1 cellular context compared by ENCODE assay signal in the genomic region with DNA sequence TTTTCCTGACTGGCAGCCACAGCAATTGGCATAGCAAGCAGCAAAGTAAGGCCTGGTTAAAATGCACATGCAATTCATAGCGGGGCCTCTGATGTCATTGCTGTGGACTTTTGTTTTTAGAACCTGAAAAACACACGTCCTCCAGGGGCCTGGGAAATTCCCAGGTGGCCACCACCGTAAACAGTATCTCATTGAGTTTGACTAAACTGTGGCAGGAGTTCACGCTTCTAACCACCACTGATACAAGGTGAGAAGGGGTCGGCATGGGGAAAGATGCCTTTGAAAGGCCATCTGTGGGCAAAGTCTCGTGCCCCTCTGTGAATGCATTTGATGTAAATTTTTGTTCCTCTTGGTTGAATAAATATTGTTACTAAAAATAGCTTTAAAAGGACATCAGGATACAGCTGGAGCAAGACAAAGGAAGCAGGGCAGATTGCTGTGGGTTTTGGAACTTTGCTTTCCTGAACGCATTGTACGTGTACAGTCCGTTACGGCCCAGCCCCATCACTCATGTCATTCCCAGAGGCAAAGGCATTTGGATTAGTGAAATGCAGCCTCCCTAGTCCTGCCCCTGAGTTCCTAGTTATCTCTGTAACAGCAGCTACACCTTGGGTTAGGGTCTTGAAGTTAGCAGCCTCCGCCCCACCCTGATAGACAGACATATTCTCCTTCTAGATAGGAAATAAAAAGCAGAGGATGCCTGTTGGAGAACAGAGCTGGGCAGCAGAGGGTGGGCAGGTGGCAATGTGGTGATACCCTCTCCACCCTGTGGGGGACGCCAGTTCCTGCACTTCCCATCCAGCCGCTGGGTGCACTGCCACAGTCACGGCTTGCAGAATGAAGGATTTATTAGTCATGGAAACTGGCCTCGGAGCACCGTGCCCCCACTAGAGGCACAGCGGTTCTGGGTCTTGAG.
TF ChIP-seq lines count a peak whose summit lies in the region.

No MANE protein-coding gene starts in this region.

TF ChIP-seq in GM12878, 131 proteins besides CTCF, POLR2A, EP300 and RAD21 (continued from another document and continues in another):
- TF ChIP-seq, protein P1, sequence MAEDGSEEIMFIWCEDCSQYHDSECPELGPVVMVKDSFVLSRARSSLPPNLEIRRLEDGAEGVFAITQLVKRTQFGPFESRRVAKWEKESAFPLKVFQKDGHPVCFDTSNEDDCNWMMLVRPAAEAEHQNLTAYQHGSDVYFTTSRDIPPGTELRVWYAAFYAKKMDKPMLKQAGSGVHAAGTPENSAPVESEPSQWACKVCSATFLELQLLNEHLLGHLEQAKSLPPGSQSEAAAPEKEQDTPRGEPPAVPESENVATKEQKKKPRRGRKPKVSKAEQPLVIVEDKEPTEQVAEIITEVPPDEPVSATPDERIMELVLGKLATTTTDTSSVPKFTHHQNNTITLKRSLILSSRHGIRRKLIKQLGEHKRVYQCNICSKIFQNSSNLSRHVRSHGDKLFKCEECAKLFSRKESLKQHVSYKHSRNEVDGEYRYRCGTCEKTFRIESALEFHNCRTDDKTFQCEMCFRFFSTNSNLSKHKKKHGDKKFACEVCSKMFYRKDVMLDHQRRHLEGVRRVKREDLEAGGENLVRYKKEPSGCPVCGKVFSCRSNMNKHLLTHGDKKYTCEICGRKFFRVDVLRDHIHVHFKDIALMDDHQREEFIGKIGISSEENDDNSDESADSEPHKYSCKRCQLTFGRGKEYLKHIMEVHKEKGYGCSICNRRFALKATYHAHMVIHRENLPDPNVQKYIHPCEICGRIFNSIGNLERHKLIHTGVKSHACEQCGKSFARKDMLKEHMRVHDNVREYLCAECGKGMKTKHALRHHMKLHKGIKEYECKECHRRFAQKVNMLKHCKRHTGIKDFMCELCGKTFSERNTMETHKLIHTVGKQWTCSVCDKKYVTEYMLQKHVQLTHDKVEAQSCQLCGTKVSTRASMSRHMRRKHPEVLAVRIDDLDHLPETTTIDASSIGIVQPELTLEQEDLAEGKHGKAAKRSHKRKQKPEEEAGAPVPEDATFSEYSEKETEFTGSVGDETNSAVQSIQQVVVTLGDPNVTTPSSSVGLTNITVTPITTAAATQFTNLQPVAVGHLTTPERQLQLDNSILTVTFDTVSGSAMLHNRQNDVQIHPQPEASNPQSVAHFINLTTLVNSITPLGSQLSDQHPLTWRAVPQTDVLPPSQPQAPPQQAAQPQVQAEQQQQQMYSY (CRISPR knock-in tag; IDR thresholded peaks at IDR 0.05): no peak
- TF ChIP-seq TBL1XR1 (IDR thresholded peaks at IDR 0.05; ENCODE audit: low read depth, low read length): peak; percentile 80
- TF ChIP-seq, protein P2, sequence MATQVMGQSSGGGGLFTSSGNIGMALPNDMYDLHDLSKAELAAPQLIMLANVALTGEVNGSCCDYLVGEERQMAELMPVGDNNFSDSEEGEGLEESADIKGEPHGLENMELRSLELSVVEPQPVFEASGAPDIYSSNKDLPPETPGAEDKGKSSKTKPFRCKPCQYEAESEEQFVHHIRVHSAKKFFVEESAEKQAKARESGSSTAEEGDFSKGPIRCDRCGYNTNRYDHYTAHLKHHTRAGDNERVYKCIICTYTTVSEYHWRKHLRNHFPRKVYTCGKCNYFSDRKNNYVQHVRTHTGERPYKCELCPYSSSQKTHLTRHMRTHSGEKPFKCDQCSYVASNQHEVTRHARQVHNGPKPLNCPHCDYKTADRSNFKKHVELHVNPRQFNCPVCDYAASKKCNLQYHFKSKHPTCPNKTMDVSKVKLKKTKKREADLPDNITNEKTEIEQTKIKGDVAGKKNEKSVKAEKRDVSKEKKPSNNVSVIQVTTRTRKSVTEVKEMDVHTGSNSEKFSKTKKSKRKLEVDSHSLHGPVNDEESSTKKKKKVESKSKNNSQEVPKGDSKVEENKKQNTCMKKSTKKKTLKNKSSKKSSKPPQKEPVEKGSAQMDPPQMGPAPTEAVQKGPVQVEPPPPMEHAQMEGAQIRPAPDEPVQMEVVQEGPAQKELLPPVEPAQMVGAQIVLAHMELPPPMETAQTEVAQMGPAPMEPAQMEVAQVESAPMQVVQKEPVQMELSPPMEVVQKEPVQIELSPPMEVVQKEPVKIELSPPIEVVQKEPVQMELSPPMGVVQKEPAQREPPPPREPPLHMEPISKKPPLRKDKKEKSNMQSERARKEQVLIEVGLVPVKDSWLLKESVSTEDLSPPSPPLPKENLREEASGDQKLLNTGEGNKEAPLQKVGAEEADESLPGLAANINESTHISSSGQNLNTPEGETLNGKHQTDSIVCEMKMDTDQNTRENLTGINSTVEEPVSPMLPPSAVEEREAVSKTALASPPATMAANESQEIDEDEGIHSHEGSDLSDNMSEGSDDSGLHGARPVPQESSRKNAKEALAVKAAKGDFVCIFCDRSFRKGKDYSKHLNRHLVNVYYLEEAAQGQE (IDR thresholded peaks at IDR 0.05; ENCODE audit: low read depth, low read length): no peak
- no peak for TF ChIP-seq KDM1A (IDR thresholded peaks at IDR 0.05; ENCODE audit: borderline replicate concordance)
- no peak; the same call in 1 of the 2 replicates for TF ChIP-seq SMC3 (IDR thresholded peaks at IDR 0.05; ENCODE audit: borderline replicate concordance, low read length)
- TF ChIP-seq SIN3A (IDR thresholded peaks at IDR 0.05; ENCODE audit: low read depth, low read length): no peak
- TF ChIP-seq FOXK2 (IDR thresholded peaks at IDR 0.05): no peak
- TF ChIP-seq, protein P3, sequence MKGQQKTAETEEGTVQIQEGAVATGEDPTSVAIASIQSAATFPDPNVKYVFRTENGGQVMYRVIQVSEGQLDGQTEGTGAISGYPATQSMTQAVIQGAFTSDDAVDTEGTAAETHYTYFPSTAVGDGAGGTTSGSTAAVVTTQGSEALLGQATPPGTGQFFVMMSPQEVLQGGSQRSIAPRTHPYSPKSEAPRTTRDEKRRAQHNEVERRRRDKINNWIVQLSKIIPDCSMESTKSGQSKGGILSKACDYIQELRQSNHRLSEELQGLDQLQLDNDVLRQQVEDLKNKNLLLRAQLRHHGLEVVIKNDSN (IDR thresholded peaks at IDR 0.05; ENCODE audit: borderline replicate concordance, extremely low read length, insufficient read depth, low read depth, low read length): no peak
- peak; percentile 96 for TF ChIP-seq BCL11A (IDR thresholded peaks at IDR 0.05; ENCODE audit: low read depth, low read length)
- no peak for TF ChIP-seq SMAD5 (IDR thresholded peaks at IDR 0.05; ENCODE audit: low read depth)
- peak; percentile 99 for TF ChIP-seq GATAD2B (conservative IDR thresholded peaks at IDR 0.05; ENCODE audit: low read depth)
- TF ChIP-seq, protein P4, sequence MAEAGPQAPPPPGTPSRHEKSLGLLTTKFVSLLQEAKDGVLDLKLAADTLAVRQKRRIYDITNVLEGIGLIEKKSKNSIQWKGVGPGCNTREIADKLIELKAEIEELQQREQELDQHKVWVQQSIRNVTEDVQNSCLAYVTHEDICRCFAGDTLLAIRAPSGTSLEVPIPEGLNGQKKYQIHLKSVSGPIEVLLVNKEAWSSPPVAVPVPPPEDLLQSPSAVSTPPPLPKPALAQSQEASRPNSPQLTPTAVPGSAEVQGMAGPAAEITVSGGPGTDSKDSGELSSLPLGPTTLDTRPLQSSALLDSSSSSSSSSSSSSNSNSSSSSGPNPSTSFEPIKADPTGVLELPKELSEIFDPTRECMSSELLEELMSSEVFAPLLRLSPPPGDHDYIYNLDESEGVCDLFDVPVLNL (IDR thresholded peaks at IDR 0.05; ENCODE audit: low read depth, low read length): no peak
- TF ChIP-seq MEF2B (IDR thresholded peaks at IDR 0.05; ENCODE audit: partially characterized antibody, poor library complexity, severe bottlenecking): peak; percentile 100
- no peak for TF ChIP-seq EZH2 (IDR thresholded peaks at IDR 0.05; ENCODE audit: borderline replicate concordance, control insufficient read depth, low read depth, low read length)
- peak; percentile 84 for TF ChIP-seq PKNOX1 (IDR thresholded peaks at IDR 0.05)
- no peak for TF ChIP-seq CBX5 (IDR thresholded peaks at IDR 0.05; ENCODE audit: low read depth)
- peak; percentile 84; the same call in 1 of the 2 replicates for TF ChIP-seq MTA3 (IDR thresholded peaks at IDR 0.05; ENCODE audit: borderline replicate concordance, low read length)
- peak; percentile 73 for TF ChIP-seq CREB1 (IDR thresholded peaks at IDR 0.05; ENCODE audit: low read depth)
- TF ChIP-seq SUZ12 (IDR thresholded peaks at IDR 0.05; ENCODE audit: unreplicated experiment): no peak
- TF ChIP-seq CBX3 (IDR thresholded peaks at IDR 0.05; ENCODE audit: borderline replicate concordance, low read depth): no peak
- TF ChIP-seq TCF7 (IDR thresholded peaks at IDR 0.05; ENCODE audit: borderline replicate concordance): peak; percentile 55; the same call in 1 of the 2 replicates
- TF ChIP-seq EED (IDR thresholded peaks at IDR 0.05; ENCODE audit: low read depth): peak; percentile 75
- TF ChIP-seq JUNB (IDR thresholded peaks at IDR 0.05): peak; percentile 89
- TF ChIP-seq CHD4 (IDR thresholded peaks at IDR 0.05): no peak
- TF ChIP-seq ZNF207 (IDR thresholded peaks at IDR 0.05; ENCODE audit: borderline replicate concordance): no peak
- peak; percentile 81; the same call in 2 of the 3 replicates for TF ChIP-seq POU2F2 (IDR thresholded peaks at IDR 0.05; ENCODE audit: borderline replicate concordance, low read depth, low read length)
- TF ChIP-seq HSF1 (IDR thresholded peaks at IDR 0.05; ENCODE audit: low read depth, low read length): no peak
- TF ChIP-seq, protein P5, sequence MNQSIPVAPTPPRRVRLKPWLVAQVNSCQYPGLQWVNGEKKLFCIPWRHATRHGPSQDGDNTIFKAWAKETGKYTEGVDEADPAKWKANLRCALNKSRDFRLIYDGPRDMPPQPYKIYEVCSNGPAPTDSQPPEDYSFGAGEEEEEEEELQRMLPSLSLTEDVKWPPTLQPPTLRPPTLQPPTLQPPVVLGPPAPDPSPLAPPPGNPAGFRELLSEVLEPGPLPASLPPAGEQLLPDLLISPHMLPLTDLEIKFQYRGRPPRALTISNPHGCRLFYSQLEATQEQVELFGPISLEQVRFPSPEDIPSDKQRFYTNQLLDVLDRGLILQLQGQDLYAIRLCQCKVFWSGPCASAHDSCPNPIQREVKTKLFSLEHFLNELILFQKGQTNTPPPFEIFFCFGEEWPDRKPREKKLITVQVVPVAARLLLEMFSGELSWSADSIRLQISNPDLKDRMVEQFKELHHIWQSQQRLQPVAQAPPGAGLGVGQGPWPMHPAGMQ (IDR thresholded peaks at IDR 0.05; ENCODE audit: borderline replicate concordance): peak; percentile 4; the same call in 1 of the 2 replicates
- TF ChIP-seq SMARCA5 (IDR thresholded peaks at IDR 0.05): peak; percentile 90; the same call in 1 of the 2 replicates
- TF ChIP-seq NFYA (IDR thresholded peaks at IDR 0.05; ENCODE audit: borderline replicate concordance, low read depth, low read length): no peak
- TF ChIP-seq, protein P6, sequence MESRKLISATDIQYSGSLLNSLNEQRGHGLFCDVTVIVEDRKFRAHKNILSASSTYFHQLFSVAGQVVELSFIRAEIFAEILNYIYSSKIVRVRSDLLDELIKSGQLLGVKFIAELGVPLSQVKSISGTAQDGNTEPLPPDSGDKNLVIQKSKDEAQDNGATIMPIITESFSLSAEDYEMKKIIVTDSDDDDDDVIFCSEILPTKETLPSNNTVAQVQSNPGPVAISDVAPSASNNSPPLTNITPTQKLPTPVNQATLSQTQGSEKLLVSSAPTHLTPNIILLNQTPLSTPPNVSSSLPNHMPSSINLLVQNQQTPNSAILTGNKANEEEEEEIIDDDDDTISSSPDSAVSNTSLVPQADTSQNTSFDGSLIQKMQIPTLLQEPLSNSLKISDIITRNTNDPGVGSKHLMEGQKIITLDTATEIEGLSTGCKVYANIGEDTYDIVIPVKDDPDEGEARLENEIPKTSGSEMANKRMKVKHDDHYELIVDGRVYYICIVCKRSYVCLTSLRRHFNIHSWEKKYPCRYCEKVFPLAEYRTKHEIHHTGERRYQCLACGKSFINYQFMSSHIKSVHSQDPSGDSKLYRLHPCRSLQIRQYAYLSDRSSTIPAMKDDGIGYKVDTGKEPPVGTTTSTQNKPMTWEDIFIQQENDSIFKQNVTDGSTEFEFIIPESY (IDR thresholded peaks at IDR 0.05): no peak
- TF ChIP-seq SPI1 (IDR thresholded peaks at IDR 0.05; ENCODE audit: borderline replicate concordance, insufficient read depth, low read depth, low read length): peak; percentile 24; the same call in 1 of the 2 replicates
- no peak for TF ChIP-seq SREBF1 (IDR thresholded peaks at IDR 0.05; ENCODE audit: low read length)
- TF ChIP-seq HCFC1 (IDR thresholded peaks at IDR 0.05; ENCODE audit: low read length): no peak
- TF ChIP-seq TCF12 (IDR thresholded peaks at IDR 0.05; ENCODE audit: low read depth, low read length): peak; percentile 93
- peak; percentile 89; the same call in 1 of the 2 replicates for TF ChIP-seq FOXM1 (IDR thresholded peaks at IDR 0.05; ENCODE audit: low read depth, low read length)
- 0 out of 2 replicates have a peak, but pooled peaks have one; percentile 43 for TF ChIP-seq HDGF (IDR thresholded peaks at IDR 0.05)
- TF ChIP-seq PAX5 (IDR thresholded peaks at IDR 0.05; ENCODE audit: borderline replicate concordance, low read depth, low read length): peak; percentile 95
- TF ChIP-seq BACH1 (IDR thresholded peaks at IDR 0.05; ENCODE audit: borderline replicate concordance): peak; percentile 72
- no peak for TF ChIP-seq HDAC2 (IDR thresholded peaks at IDR 0.05)
- TF ChIP-seq MYC (IDR thresholded peaks at IDR 0.05; ENCODE audit: insufficient read depth, insufficient read length, insufficient replicate concordance, low read length, severe bottlenecking): no peak
- peak; percentile 75 for TF ChIP-seq ZBED1 (IDR thresholded peaks at IDR 0.05; ENCODE audit: borderline replicate concordance)
- peak; percentile 95 for TF ChIP-seq IKZF1 (conservative IDR thresholded peaks at IDR 0.05)
- TF ChIP-seq BRCA1 (IDR thresholded peaks at IDR 0.05; ENCODE audit: low read depth, low read length): no peak
